16 cellular contexts compared by ENCODE assay signal in the genomic region with DNA sequence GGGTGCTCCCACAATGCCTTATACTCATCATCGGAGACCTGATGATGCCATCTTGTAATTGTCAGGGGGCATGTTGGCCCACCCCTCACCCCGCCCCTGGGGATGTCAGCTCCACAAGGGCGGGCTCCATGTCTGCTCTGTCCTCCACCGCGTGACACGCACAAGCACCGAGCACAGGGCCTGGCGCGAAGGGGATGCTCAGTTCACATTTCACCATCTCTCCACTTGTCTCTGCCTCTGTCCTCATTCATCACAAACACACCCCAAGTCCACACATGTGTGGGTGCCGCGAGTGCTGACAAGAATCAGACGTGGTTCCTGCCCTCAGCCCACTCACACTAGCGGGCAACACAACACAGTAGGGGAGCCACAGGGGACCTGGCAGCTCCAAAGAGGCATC.
"Had no signal": no experiment of that assay in that cellular context is flagged by ENCODE, and none has a peak within 500 bp of the region (broad histone marks: within the 10 kb centered on the region; RNA-seq: fewer than 3 reads in every experiment).

No MANE protein-coding gene starts in this region.

- ATAC-seq: activated CD8-positive, alpha-beta T cell treated with anti-CD3 and anti-CD28 coated beads, Interleukin-2, amount 10 ng/mL, durations not matched to agents 7 days and 5 days; gastrocnemius medialis; heart right ventricle; SK-N-SH treated with all-trans-retinoic acid at 6 μM for 48 hours had no signal

- H3K4me1 Mint-ChIP-seq: endodermal cell had no signal

- H3K9me3 Mint-ChIP-seq: activated naive CD4-positive, alpha-beta T cell treated with anti-CD3 and anti-CD28 coated beads for 36 hours; endodermal cell had no signal

- H3K27ac Mint-ChIP-seq: activated CD8-positive, alpha-beta T cell treated with anti-CD3 and anti-CD28 coated beads, Interleukin-2, amount 10 ng/mL, durations not matched to agents 7 days and 5 days; activated naive CD4-positive, alpha-beta T cell treated with anti-CD3 and anti-CD28 coated beads for 36 hours; endodermal cell had no signal

- DNase-seq: activated CD4-positive, alpha-beta T cell treated with anti-CD3 and anti-CD28 coated beads for 48 hours; activated CD8-positive, alpha-beta memory T cell treated with anti-CD3 and anti-CD28 coated beads, Interleukin-2, amount 50 U/mL, for 4 hours; activated CD8-positive, alpha-beta T cell treated with anti-CD3 and anti-CD28 coated beads, Interleukin-2, amount 10 ng/mL, durations not matched to agents 7 days and 5 days; activated naive CD4-positive, alpha-beta T cell treated with anti-CD3 and anti-CD28 coated beads for 36 hours; dorsolateral prefrontal cortex; endodermal cell; gastrocnemius medialis; heart right ventricle; left colon; lower lobe of right lung; midbrain; stimulated activated CD4-positive, alpha-beta T cell treated with anti-CD3 and anti-CD28 coated beads, Interleukin-2, amount 100 ng/mL, for 48 hours; stimulated activated naive CD4-positive, alpha-beta T cell; transverse colon; WERI-Rb-1 had no signal

- H3K4me3 Mint-ChIP-seq: activated CD8-positive, alpha-beta T cell treated with anti-CD3 and anti-CD28 coated beads, Interleukin-2, amount 10 ng/mL, durations not matched to agents 7 days and 5 days; activated naive CD4-positive, alpha-beta T cell treated with anti-CD3 and anti-CD28 coated beads for 36 hours; endodermal cell had no signal
